In genomic region chr17:78774456-78774855, GRCh38 we compare ENCODE assay signal across 1 cellular context.
TF ChIP-seq lines count a peak whose summit lies in the region.

No MANE protein-coding gene starts in this region.

TF ChIP-seq in IMR-90, 13 proteins besides CTCF, POLR2A, EP300 and RAD21 (continued from another document):
- TF ChIP-seq ELK1 (IDR thresholded peaks at IDR 0.05; ENCODE audit: borderline replicate concordance, low read depth, low read length): no peak
- TF ChIP-seq SMC3 (IDR thresholded peaks at IDR 0.05; ENCODE audit: low read depth, low read length): no peak
- TF ChIP-seq NFE2L2 (IDR thresholded peaks at IDR 0.05; ENCODE audit: low read depth, low read length): no peak
